21 cellular contexts compared by ENCODE assay signal in the genomic region with DNA sequence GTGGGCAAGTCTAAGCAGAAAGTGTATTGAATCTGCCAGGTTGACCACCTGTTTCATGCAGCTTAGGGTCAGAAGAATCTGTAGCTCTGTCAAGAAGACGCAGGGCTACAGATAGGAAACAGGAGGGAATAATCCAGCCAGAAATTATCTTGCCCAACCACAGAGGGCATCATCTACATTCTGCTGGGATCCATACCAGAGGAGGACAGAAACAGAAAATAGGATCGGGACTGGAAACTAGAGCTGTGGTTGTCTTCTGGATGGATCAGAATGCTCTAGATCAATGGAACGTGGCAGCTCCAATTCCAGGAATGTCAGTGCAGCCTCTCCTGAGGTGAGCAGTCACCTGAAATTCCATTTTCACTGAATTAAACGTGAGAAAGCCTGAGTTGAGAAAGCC. TPM values are rescaled to one million over a fixed set of nuclear protein-coding genes. Genes with fewer than 3 reads are reported as not detected.
DNase-seq lines count a peak whose midpoint lies in the region; ATAC-seq, FAIRE-seq and TF ChIP-seq lines count a peak whose summit lies in the region.
"Had no signal": no experiment of that assay in that cellular context is flagged by ENCODE, and none has a peak within 500 bp of the region (broad histone marks: within the 10 kb centered on the region; RNA-seq: fewer than 3 reads in every experiment).

No MANE protein-coding gene starts in this region.

- H3K27me3 Mint-ChIP-seq in endodermal cell (ENCODE audit: insufficient read depth) = peaks cover 54% of the 10 kb centered on the region

- peak; percentile 6 for DNase-seq in DMS 273 (lab: John Stamatoyannopoulos, UW; ENCODE audit: unreplicated experiment)
- DNase-seq in DMS 273 treated with DMSO at 0.1 percent for 48 hours (lab: John Stamatoyannopoulos, UW) = no peak
- DNase-seq in left lobe of liver (ENCODE audit: low spot score) = no peak
- peak; percentile 9 for DNase-seq in midbrain (lab: John Stamatoyannopoulos, UW)
- DNase-seq in H54 (ENCODE audit: insufficient read length, low spot score) = no peak
- no peak for DNase-seq in endodermal cell
- DNase-seq: AML-193; Caco-2; CD4-positive, alpha-beta T cell; HCEC 1CT; HFFc6; KG1 had no signal

- TF ChIP-seq POLR2A in H54 (IDR thresholded peaks at IDR 0.05; ENCODE audit: low read depth, low read length) = no peak

- H3K36me3 Mint-ChIP-seq in endodermal cell (ENCODE audit: low read depth) = no peaks in the 10 kb centered on the region

- H3K4me3 Mint-ChIP-seq in endodermal cell = no peak overlapping the region
- H3K4me3 Mint-ChIP-seq: CD4-positive, alpha-beta T cell; HFFc6 had no signal

- peaks cover 4% of the 10 kb centered on the region for H3K9me3 ChIP-seq in endodermal cell (ENCODE audit: control insufficient read depth, low read length)
- H3K9me3 ChIP-seq: A549, Caco-2 had no signal

- no peak overlapping the region for H3K27ac Mint-ChIP-seq in endodermal cell
- H3K27ac Mint-ChIP-seq: CD4-positive, alpha-beta T cell; HFFc6 had no signal

- no peak for FAIRE-seq in H54 (lab: Jason Lieb, UNC)
- FAIRE-seq: A549, D721Med, GM12878, GM19239 had no signal

- no peak overlapping the region for H3K9ac ChIP-seq in endodermal cell (ENCODE audit: extremely low read depth, low read length, poor library complexity, severe bottlenecking)

- ATAC-seq in left lobe of liver (peak; percentile 96), GM18868 (IDR thresholded peaks at IDR 0.05; ENCODE audit: unreplicated experiment) (no peak)

- H3K36me3 ChIP-seq in endodermal cell (ENCODE audit: control insufficient read depth, insufficient read depth, low read length) = no peaks in the 10 kb centered on the region

- TF ChIP-seq CTCF in endodermal cell (conservative IDR thresholded peaks at IDR 0.05) = no peak

- H3K9me3 Mint-ChIP-seq in endodermal cell = peaks cover 10% of the 10 kb centered on the region
- H3K9me3 Mint-ChIP-seq: HFFc6 had no signal

- no peak overlapping the region for H3K4me3 ChIP-seq in endodermal cell (ENCODE audit: low read length)
- H3K4me3 ChIP-seq: A549, GM12878 had no signal

- H3K4me1 Mint-ChIP-seq in endodermal cell = no peaks in the 10 kb centered on the region

- WGBS in endodermal cell (ENCODE audit: insufficient coverage in 1 of 2, insufficient read length in 1 of 2), 2 experiments = 85 to 91% methylated on average over 4 of the region's 4 CpGs

- H3K27ac ChIP-seq in endodermal cell (ENCODE audit: low read depth, low read length) = no peak overlapping the region
- H3K27ac ChIP-seq: 22Rv1, A549, C4-2B had no signal

- no peaks in the 10 kb centered on the region for H3K4me1 ChIP-seq in endodermal cell (ENCODE audit: control insufficient read depth, insufficient read depth, low read length)
- H3K4me1 ChIP-seq: A549, Caco-2 had no signal

- H3K27me3 ChIP-seq in endodermal cell (ENCODE audit: control insufficient read depth, insufficient read depth, low read length, poor library complexity, severe bottlenecking) = peaks cover 25% of the 10 kb centered on the region

RNA-seq across cellular contexts. Expression of gene SPATA3, which starts 3.6 kb away (rescaled TPM):
- total RNA-seq in left lobe of liver (not detected), endodermal cell (not detected)
- polyA plus RNA-seq in endodermal cell (2013, experiment 1 of 2) = not detected
- not detected for polyA plus RNA-seq in endodermal cell (2013, experiment 2 of 2)
- total RNA-seq: Caco-2; CD4-positive, alpha-beta T cell; GM12878; H4; HFFc6 had no signal
- polyA plus RNA-seq: A549, BJ, GM12878 had no signal

RNA-seq across cellular contexts. Expression of gene C2orf72, which starts 37.8 kb away (rescaled TPM):
- 125 TPM for total RNA-seq in left lobe of liver
- total RNA-seq in endodermal cell = 1 to 10 TPM; 1.8 to 3.9 TPM
- 2.0 TPM for polyA plus RNA-seq in endodermal cell (2013, experiment 1 of 2)
- 1.9 TPM for polyA plus RNA-seq in endodermal cell (2013, experiment 2 of 2)
- total RNA-seq: CD4-positive, alpha-beta T cell; HFFc6 had no signal

RNA-seq across cellular contexts. Expression of gene PSMD1, which starts 57.2 kb away (rescaled TPM):
- 41.3 TPM for total RNA-seq in left lobe of liver
- total RNA-seq in endodermal cell = 100 to 1,000 TPM; 148 to 158 TPM
- polyA plus RNA-seq in endodermal cell (2013, experiment 1 of 2) = 102 TPM
- polyA plus RNA-seq in endodermal cell (2013, experiment 2 of 2) = 99.3 TPM

Comparison
In these comparisons a context has a peak if more than half of its experiments do, and no peak if none do; other contexts are left out.
1. DNase-seq: peak in DMS 273 (single experiment) and midbrain (single experiment); none in DMS 273 treated with DMSO at 0.1 percent for 48 hours (single experiment), left lobe of liver (single experiment), H54 (single experiment) and endodermal cell (single experiment).
2. RNA of gene C2orf72, which starts 37.8 kb away (total RNA-seq): 125 TPM in left lobe of liver (single experiment); 1.8 to 3.9 TPM in endodermal cell; every median in the first group is over 10 times any median in the second.